In genomic region chr22:24555496-24556253, GRCh38 we compare ENCODE assay signal across 1 cellular context.
A peak's percentile ranks its signal among the peaks of the same experiment; 100 is the strongest.
TF ChIP-seq lines count a peak whose summit lies in the region.

Gene SNRPD3, plus strand, starts transcription at chr22:24555999. Its CDS starts 1,676 bp downstream, at chr22:24557675.

TF ChIP-seq in GM12878, 131 proteins besides CTCF, POLR2A, EP300 and RAD21 (continued from another document and continues in another):
- TF ChIP-seq ZBTB4 (CRISPR knock-in tag; IDR thresholded peaks at IDR 0.05) (no peak), ZBED1 (IDR thresholded peaks at IDR 0.05; ENCODE audit: borderline replicate concordance) (no peak; the same call in 1 of the 2 replicates), RBBP5 (conservative IDR thresholded peaks at IDR 0.05) (peak; percentile 85; the same call in 1 of the 2 replicates), CHD4 (IDR thresholded peaks at IDR 0.05) (no peak), CHD2 (IDR thresholded peaks at IDR 0.05; ENCODE audit: borderline replicate concordance, low read depth, low read length) (peak; percentile 76; the same call in 1 of the 2 replicates), BHLHE40 (IDR thresholded peaks at IDR 0.05; ENCODE audit: borderline replicate concordance in 1 of 2, low read depth in 2 of 2, low read length in 1 of 2) (peak; percentile 43 to 51; a peak in 2 of 4 replicates), SIX5 (IDR thresholded peaks at IDR 0.05; ENCODE audit: low read depth, low read length, severe bottlenecking) (peak; percentile 68), NBN (IDR thresholded peaks at IDR 0.05) (peak; percentile 95), ZNF384 (IDR thresholded peaks at IDR 0.05; ENCODE audit: borderline replicate concordance, low read depth, low read length) (no peak), PAX8 (IDR thresholded peaks at IDR 0.05) (no peak), EED (IDR thresholded peaks at IDR 0.05; ENCODE audit: low read depth) (peak; percentile 76), DPF2 (IDR thresholded peaks at IDR 0.05) (peak; percentile 84), MLLT1 (IDR thresholded peaks at IDR 0.05) (peak; percentile 79), IRF3 (IDR thresholded peaks at IDR 0.05) (no peak), FOXM1 (IDR thresholded peaks at IDR 0.05; ENCODE audit: low read depth, low read length) (no peak), POLR2AphosphoS2 (IDR thresholded peaks at IDR 0.05; ENCODE audit: low read depth, low read length) (peak; percentile 82), PML (IDR thresholded peaks at IDR 0.05; ENCODE audit: low read length) (peak; percentile 92), HDGF (IDR thresholded peaks at IDR 0.05) (no peak), SREBF1 (IDR thresholded peaks at IDR 0.05; ENCODE audit: low read length) (no peak), ZNF622 (IDR thresholded peaks at IDR 0.05) (no peak), SIN3A (IDR thresholded peaks at IDR 0.05; ENCODE audit: low read depth, low read length) (peak; percentile 94), YY1 (IDR thresholded peaks at IDR 0.05; ENCODE audit: low read depth, low read length) (peak; percentile 93), CBFB (IDR thresholded peaks at IDR 0.05; ENCODE audit: low read depth) (peak; percentile 84), E2F8 (IDR thresholded peaks at IDR 0.05; ENCODE audit: low read depth, partially characterized antibody) (peak; percentile 96), NR2C2 (IDR thresholded peaks at IDR 0.05; ENCODE audit: borderline replicate concordance, control insufficient read depth, insufficient read length, low read depth) (no peak), MEF2A (IDR thresholded peaks at IDR 0.05; ENCODE audit: insufficient read depth, low read depth, low read length) (no peak), FOXK2 (IDR thresholded peaks at IDR 0.05) (peak; percentile 78; the same call in 1 of the 2 replicates), MYC (IDR thresholded peaks at IDR 0.05; ENCODE audit: insufficient read depth, insufficient read length, insufficient replicate concordance, low read length, severe bottlenecking) (peak; percentile 59), ELK1 (IDR thresholded peaks at IDR 0.05; ENCODE audit: low read depth, low read length) (peak; percentile 82), TCF12 (IDR thresholded peaks at IDR 0.05; ENCODE audit: low read depth, low read length) (no peak), SUPT20H (IDR thresholded peaks at IDR 0.05; ENCODE audit: borderline replicate concordance, control insufficient read depth, low read depth, low read length) (no peak), EGR1 (IDR thresholded peaks at IDR 0.05; ENCODE audit: borderline replicate concordance in 1 of 2, low read depth in 2 of 2, low read length in 2 of 2) (peak; percentile 31 to 92), IKZF1 (conservative IDR thresholded peaks at IDR 0.05) (peak; percentile 97), STAT3 (IDR thresholded peaks at IDR 0.05; ENCODE audit: low read depth, low read length) (no peak), CUX1 (IDR thresholded peaks at IDR 0.05; ENCODE audit: insufficient replicate concordance, low read depth, low read length) (no peak), CREM (IDR thresholded peaks at IDR 0.05; ENCODE audit: low read depth) (peak; percentile 80), ZNF274 (IDR thresholded peaks at IDR 0.05; ENCODE audit: insufficient read depth, insufficient read length) (no peak), HDAC6 (IDR thresholded peaks at IDR 0.05; ENCODE audit: unreplicated experiment) (no peak), PKNOX1 (IDR thresholded peaks at IDR 0.05) (no peak), HDAC2 (IDR thresholded peaks at IDR 0.05) (peak; percentile 89; the same call in 1 of the 2 replicates), ZBTB33 (IDR thresholded peaks at IDR 0.05) (no peak), CEBPB (IDR thresholded peaks at IDR 0.05; ENCODE audit: borderline replicate concordance in 1 of 2, low read depth in 2 of 2, low read length in 2 of 2) (no peak), BMI1 (IDR thresholded peaks at IDR 0.05; ENCODE audit: borderline replicate concordance) (no peak)
